Comparison of ENCODE assay signal across 12 cellular contexts in genomic region chr12:66428-66781, GRCh38. TPM values are rescaled to one million over a fixed set of nuclear protein-coding genes. Genes with fewer than 3 reads are reported as not detected.
DNase-seq lines count a peak whose midpoint lies in the region; ATAC-seq and TF ChIP-seq lines count a peak whose summit lies in the region.
"Not testable (repeated sequence)": the region's sequence is repeated elsewhere in the genome, so short reads cannot be mapped to it uniquely, and the experiment has no call there.
"Had no signal": no experiment of that assay in that cellular context is flagged by ENCODE, and none has a peak within 500 bp of the region (broad histone marks: within the 10 kb centered on the region; RNA-seq: fewer than 3 reads in every experiment).

IQSEC3 (plus strand) TSS chr12:66767; CDS start chr12:66883, 116 bp downstream.

- H3K9me3 Mint-ChIP-seq in WTC11; chondrocyte (ENCODE audit: low read depth); glutamatergic neuron (ENCODE audit: unreplicated experiment); nephron: not testable (repeated sequence)

- H3K4me1 ChIP-seq in HEK293 (ENCODE audit: control insufficient read depth, insufficient read depth, low read length); iPS-18a (ENCODE audit: control insufficient read depth, low read depth, low read length): not testable (repeated sequence)

- TF ChIP-seq CTCF in AG04450 (IDR thresholded peaks at IDR 0.05; ENCODE audit: low read depth, low read length); HEK293 (tag by site-specific recombination; IDR thresholded peaks at IDR 0.05); WTC11 (IDR thresholded peaks at IDR 0.05); chondrocyte (IDR thresholded peaks at IDR 0.05); glutamatergic neuron (IDR thresholded peaks at IDR 0.05; ENCODE audit: partially characterized antibody, unreplicated experiment); nephron (IDR thresholded peaks at IDR 0.05; ENCODE audit: unreplicated experiment in 3 of 3): not testable (repeated sequence)

- POLR2A ChIA-PET in AG04450 (lab: Yijun Ruan, JAX); HEK293 (lab: Yijun Ruan, JAX); WTC11 (lab: Charles Lee): not testable (repeated sequence)

- H3K27ac Mint-ChIP-seq in WTC11; chondrocyte (ENCODE audit: unreplicated experiment): not testable (repeated sequence)
- H3K27ac Mint-ChIP-seq in glutamatergic neuron (ENCODE audit: unreplicated experiment) (peak within 1 kb of the TSS; percentile 77), nephron (peak within 1 kb of the TSS in 2 of 3 experiments; percentile 40 to 44)

- H3K4me3 Mint-ChIP-seq in WTC11 (peak within 1 kb of the TSS; percentile 67), chondrocyte (ENCODE audit: unreplicated experiment) (peak within 1 kb of the TSS; percentile 41), glutamatergic neuron (ENCODE audit: unreplicated experiment) (peak within 1 kb of the TSS; percentile 81), nephron (peak within 1 kb of the TSS; percentile 75 to 81 (median 76))

- H3K27me3 Mint-ChIP-seq in WTC11 (ENCODE audit: low read depth) (peaks cover 50% of the 10 kb centered on the region), chondrocyte (ENCODE audit: low read depth) (peaks cover 40% of the 10 kb centered on the region), nephron (ENCODE audit: low read depth) (peaks cover 46% of the 10 kb centered on the region)
- not testable (repeated sequence) for H3K27me3 Mint-ChIP-seq in glutamatergic neuron (ENCODE audit: unreplicated experiment)

- H3K9me3 ChIP-seq in AG04450 (ENCODE audit: control insufficient read depth, insufficient read depth, low read length); HEK293 (ENCODE audit: control insufficient read depth, insufficient read depth, low read depth, low read length); iPS-18a (ENCODE audit: control insufficient read depth, low read depth, low read length): not testable (repeated sequence)

- DNase-seq in AG04450 (ENCODE audit: low read depth, low spot score); chondrocyte (ENCODE audit: low spot score); skeletal muscle cell (ENCODE audit: low read depth): not testable (repeated sequence)
- DNase-seq in WTC11 (ENCODE audit: low spot score) (peak; percentile 24), glutamatergic neuron (peak; percentile 78)

- H3K27ac ChIP-seq in AG04450 (ENCODE audit: low read depth, low read length), result peak within 1 kb of the TSS; percentile 83
- not testable (repeated sequence) for H3K27ac ChIP-seq in HEK293 (ENCODE audit: extremely low read depth, low read depth, low read length); iPS-18a (ENCODE audit: low read length)

- H3K36me3 Mint-ChIP-seq in WTC11; chondrocyte (ENCODE audit: low read depth); glutamatergic neuron (ENCODE audit: unreplicated experiment); nephron (ENCODE audit: low read depth): not testable (repeated sequence)

- peaks cover 11% of the 10 kb centered on the region for H3K4me1 Mint-ChIP-seq in WTC11
- H3K4me1 Mint-ChIP-seq in chondrocyte (ENCODE audit: low read depth); glutamatergic neuron (ENCODE audit: low read depth, unreplicated experiment); nephron: not testable (repeated sequence)

- peak; percentile 69 for ATAC-seq in WTC11

- H3K36me3 ChIP-seq in HEK293 (ENCODE audit: control insufficient read depth in 2 of 2, insufficient read depth in 1 of 2, low read length in 2 of 2); iPS-18a (ENCODE audit: control insufficient read depth, low read depth, low read length): not testable (repeated sequence)

- H3K27me3 ChIP-seq in AG04450 (ENCODE audit: control insufficient read depth, insufficient read depth, low read length), result not testable (repeated sequence)
- H3K27me3 ChIP-seq in iPS-18a (ENCODE audit: control insufficient read depth, insufficient read depth, low read length), result peaks cover 41% of the 10 kb centered on the region

- H3K4me3 ChIP-seq in AG04450 (ENCODE audit: low read depth, low read length), result peak within 1 kb of the TSS; percentile 48
- H3K4me3 ChIP-seq in HEK293 (ENCODE audit: low read depth, low read length), result peak within 1 kb of the TSS; percentile 17
- H3K4me3 ChIP-seq in iPS-18a (ENCODE audit: low read length), result peak within 1 kb of the TSS; percentile 13
- H3K4me3 ChIP-seq in skeletal muscle cell (ENCODE audit: low read depth, low read length), result peak within 1 kb of the TSS; percentile 22

- H3K9ac ChIP-seq in iPS-18a (ENCODE audit: low read length), result not testable (repeated sequence)

- CTCF ChIA-PET in AG04450 (lab: Charles Lee); HEK293 (lab: Yijun Ruan, JAX); WTC11 (lab: Charles Lee): not testable (repeated sequence)

RNA-seq across cellular contexts. Expression of gene IQSEC3, which starts in this region (rescaled TPM):
- 0.47 and 0.71 TPM in 2 replicates for polyA plus RNA-seq in AG04450 (2011; rRNA removed)
- 0.52 and 0.74 TPM in 2 replicates for polyA minus RNA-seq in AG04450 (2011; rRNA and poly(A)+ RNA removed)
- total RNA-seq in WTC11 (2021) (1.7 to 2.6 TPM (median 2.2 TPM) in 3 replicates), chondrocyte (0.41 TPM in 1 of 3 replicates, not detected in the others), glutamatergic neuron (ENCODE audit: unreplicated experiment) (41.4 TPM)
- total RNA-seq: GM12878, M059J, OCI-LY7, RPMI7951 had no signal
- polyA plus RNA-seq: GM12878 had no signal

Comparison
In these comparisons a context has a peak if more than half of its experiments do, and no peak if none do; other contexts are left out.
1. RNA of gene IQSEC3 (total RNA-seq): 41.4 TPM in glutamatergic neuron (single experiment); 1.7 to 2.6 TPM in WTC11 and 0.41 TPM in chondrocyte; every median in the first group is over 10 times any median in the second.
2. Peak in every context shown above with its lines, with median percentiles within 50 percentile points of each other: H3K4me3 ChIP-seq and H3K4me3 Mint-ChIP-seq.